16 cellular contexts compared by ENCODE assay signal in genomic region chr4:159009521-159009920, GRCh38.
"Had no signal": no experiment of that assay in that cellular context is flagged by ENCODE, and none has a peak within 500 bp of the region (broad histone marks: within the 10 kb centered on the region; RNA-seq: fewer than 3 reads in every experiment).

No MANE protein-coding gene starts in this region.

- H3K4me3 ChIP-seq: esophagus muscularis mucosa, ovary, skin epidermis, stomach, thoracic aorta, vagina had no signal

- H3K27ac Mint-ChIP-seq: activated CD4-positive, alpha-beta memory T cell treated with anti-CD3 and anti-CD28 coated beads for 36 hours; activated naive CD8-positive, alpha-beta T cell had no signal

- H3K27me3 ChIP-seq: esophagus muscularis mucosa, ovary, stomach, vagina had no signal

- H3K4me3 Mint-ChIP-seq: activated CD4-positive, alpha-beta memory T cell treated with anti-CD3 and anti-CD28 coated beads for 36 hours; activated naive CD8-positive, alpha-beta T cell; activated T-cell treated with anti-CD3 and anti-CD28 coated beads, Interleukin-2, amount 50 U/mL, for 4 hours; neural crest cell had no signal

- H3K36me3 ChIP-seq: esophagus muscularis mucosa, ovary, stomach, thoracic aorta, vagina had no signal

- DNase-seq: activated CD4-positive, alpha-beta memory T cell treated with anti-CD3 and anti-CD28 coated beads for 36 hours; activated CD4-positive, alpha-beta T cell treated with anti-CD3 and anti-CD28 coated beads for 1 hour; activated effector memory CD4-positive, alpha-beta T cell treated with anti-CD3 and anti-CD28 coated beads, Interleukin-2, amount 50 U/mL, for 16 hours; activated T-cell treated with anti-CD3 and anti-CD28 coated beads, Interleukin-2, amount 50 U/mL, for 4 hours; foreskin fibroblast; glutamatergic neuron; ovary; stimulated activated CD4-positive, alpha-beta T cell treated with anti-CD3 and anti-CD28 coated beads, Interleukin-4, amount 100 ng/mL, for 4 hours; stomach; T-helper 2 cell had no signal

- H3K36me3 Mint-ChIP-seq: activated CD4-positive, alpha-beta memory T cell treated with anti-CD3 and anti-CD28 coated beads for 36 hours; activated naive CD8-positive, alpha-beta T cell had no signal

- H3K9me3 ChIP-seq: esophagus muscularis mucosa, ovary, stomach, thoracic aorta, vagina had no signal

- ATAC-seq: activated T-cell treated with anti-CD3 and anti-CD28 coated beads, Interleukin-2, amount 50 U/mL, for 4 hours had no signal

- H3K27ac ChIP-seq: ovary, thoracic aorta, vagina had no signal

- H3K9me3 Mint-ChIP-seq: activated CD4-positive, alpha-beta memory T cell treated with anti-CD3 and anti-CD28 coated beads for 36 hours; activated T-cell treated with anti-CD3 and anti-CD28 coated beads, Interleukin-2, amount 50 U/mL, for 4 hours; neural crest cell had no signal
